In genomic region chr18:14914126-14914525, GRCh38 we compare ENCODE assay signal across 19 cellular contexts.
"Had no signal": no experiment of that assay in that cellular context is flagged by ENCODE, and none has a peak within 500 bp of the region (broad histone marks: within the 10 kb centered on the region; RNA-seq: fewer than 3 reads in every experiment).

No MANE protein-coding gene starts in this region.

- ATAC-seq: activated CD4-positive, alpha-beta T cell treated with anti-CD3 and anti-CD28 coated beads for 36 hours; activated naive CD4-positive, alpha-beta T cell treated with anti-CD3 and anti-CD28 coated beads, Interleukin-2, amount 50 U/mL, for 72 hours; left ventricle myocardium superior had no signal

- DNase-seq: activated CD4-positive, alpha-beta T cell treated with anti-CD3 and anti-CD28 coated beads for 36 hours; activated CD4-positive, alpha-beta T cell treated with anti-CD3 and anti-CD28 coated beads, Interleukin-2, amount 50 U/mL, for 48 hours; activated gamma-delta T cell treated with Interleukin-2 at 50 U/mL for 16 hours; activated T-cell treated with anti-CD3 and anti-CD28 coated beads for 4 hours; adrenal gland; immature natural killer cell; kidney glomerular epithelial cell; left ventricle myocardium superior; occipital lobe; stimulated activated CD4-positive, alpha-beta T cell treated with anti-CD3 and anti-CD28 coated beads, Interleukin-12 subunit alpha, Interleukin-12 subunit beta, amount 100 ng/mL, for 4 hours; stimulated activated CD4-positive, alpha-beta T cell treated with anti-CD3 and anti-CD28 coated beads, Interleukin-1b, Interleukin-23, amount 100 ng/mL, for 48 hours; stimulated activated CD8-positive, alpha-beta memory T cell treated with anti-CD3 and anti-CD28 coated beads, Interleukin-4, amount 100 ng/mL, for 48 hours; stimulated activated naive CD4-positive, alpha-beta T cell; thyroid gland had no signal

- H3K4me3 ChIP-seq: adrenal gland, cardiac muscle cell, thyroid gland had no signal

- H3K4me1 ChIP-seq: adrenal gland had no signal

- H3K27me3 Mint-ChIP-seq: progenitor cell of endocrine pancreas had no signal

- H3K4me3 Mint-ChIP-seq: activated CD4-positive, alpha-beta T cell treated with anti-CD3 and anti-CD28 coated beads for 36 hours; activated T-helper 1 cell treated with anti-CD3 and anti-CD28 coated beads, Interleukin-12 subunit alpha, Interleukin-12 subunit beta, Interleukin-2, Interleukin-4 antibody, amounts not matched to agents 30 ng/mL and 10 ng/mL and 1 ng/mL, durations not matched to agents 14 hours and 24 hours and 36 hours; immature natural killer cell; memory B cell had no signal

- H3K9me3 ChIP-seq: adrenal gland, thyroid gland had no signal

- H3K27ac ChIP-seq: adrenal gland, cardiac muscle cell, thyroid gland had no signal

- H3K4me1 Mint-ChIP-seq: activated CD4-positive, alpha-beta T cell treated with anti-CD3 and anti-CD28 coated beads for 36 hours; immature natural killer cell; memory B cell had no signal

- H3K27me3 ChIP-seq: adrenal gland, cardiac muscle cell, thyroid gland had no signal

- H3K36me3 ChIP-seq: adrenal gland, cardiac muscle cell, thyroid gland had no signal

- H3K36me3 Mint-ChIP-seq: activated naive CD4-positive, alpha-beta T cell treated with anti-CD3 and anti-CD28 coated beads, Interleukin-2, amount 50 U/mL, for 72 hours; memory B cell had no signal

- H3K27ac Mint-ChIP-seq: activated CD4-positive, alpha-beta T cell treated with anti-CD3 and anti-CD28 coated beads for 36 hours; activated naive CD4-positive, alpha-beta T cell treated with anti-CD3 and anti-CD28 coated beads, Interleukin-2, amount 50 U/mL, for 72 hours; activated T-helper 1 cell treated with anti-CD3 and anti-CD28 coated beads, Interleukin-12 subunit alpha, Interleukin-12 subunit beta, Interleukin-2, Interleukin-4 antibody, amounts not matched to agents 30 ng/mL and 10 ng/mL and 1 ng/mL, durations not matched to agents 14 hours and 24 hours and 36 hours; immature natural killer cell; memory B cell; progenitor cell of endocrine pancreas had no signal
